Comparison of ENCODE assay signal across 8 cellular contexts in the genomic region with DNA sequence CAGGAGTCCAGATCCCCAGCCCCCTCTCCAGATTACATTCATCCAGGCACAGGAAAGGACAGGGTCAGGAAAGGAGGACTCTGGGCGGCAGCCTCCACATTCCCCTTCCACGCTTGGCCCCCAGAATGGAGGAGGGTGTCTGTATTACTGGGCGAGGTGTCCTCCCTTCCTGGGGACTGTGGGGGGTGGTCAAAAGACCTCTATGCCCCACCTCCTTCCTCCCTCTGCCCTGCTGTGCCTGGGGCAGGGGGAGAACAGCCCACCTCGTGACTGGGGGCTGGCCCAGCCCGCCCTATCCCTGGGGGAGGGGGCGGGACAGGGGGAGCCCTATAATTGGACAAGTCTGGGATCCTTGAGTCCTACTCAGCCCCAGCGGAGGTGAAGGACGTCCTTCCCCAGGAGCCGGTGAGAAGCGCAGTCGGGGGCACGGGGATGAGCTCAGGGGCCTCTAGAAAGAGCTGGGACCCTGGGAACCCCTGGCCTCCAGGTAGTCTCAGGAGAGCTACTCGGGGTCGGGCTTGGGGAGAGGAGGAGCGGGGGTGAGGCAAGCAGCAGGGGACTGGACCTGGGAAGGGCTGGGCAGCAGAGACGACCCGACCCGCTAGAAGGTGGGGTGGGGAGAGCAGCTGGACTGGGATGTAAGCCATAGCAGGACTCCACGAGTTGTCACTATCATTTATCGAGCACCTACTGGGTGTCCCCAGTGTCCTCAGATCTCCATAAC. TPM values are rescaled to one million over a fixed set of nuclear protein-coding genes. Genes with fewer than 3 reads are reported as not detected.
DNase-seq lines count a peak whose midpoint lies in the region; ATAC-seq and TF ChIP-seq lines count a peak whose summit lies in the region.

TSS of gene APOE (plus strand) at position 360 of the 724 bp plus-strand sequence. CDS start 829 bp downstream, outside the sequence.

- DNase-seq in GM03348 (ENCODE audit: low spot score) = peak; percentile 16
- peak; percentile 81 for DNase-seq in WTC11 (ENCODE audit: low spot score)
- DNase-seq in cardiac septum (ENCODE audit: low spot score) = no peak
- no peak for DNase-seq in progenitor cell of endocrine pancreas (ENCODE audit: low spot score, unreplicated experiment)
- no peak for DNase-seq in activated gamma-delta T cell (lab: John Stamatoyannopoulos, UW)
- DNase-seq in naive thymus-derived CD4-positive, alpha-beta T cell = no peak
- no peak for DNase-seq in NCI-H1105 (lab: John Stamatoyannopoulos, UW)
- no peak for DNase-seq in SKM-1 treated with dmso at 0.1 percent for 144 hours (lab: John Stamatoyannopoulos, UW; ENCODE audit: unreplicated experiment)

- H3K4me3 Mint-ChIP-seq in WTC11 (peak within 1 kb of the TSS; percentile 99), progenitor cell of endocrine pancreas (ENCODE audit: low read depth) (peak within 1 kb of the TSS; percentile 85)
- H3K4me3 Mint-ChIP-seq in naive thymus-derived CD4-positive, alpha-beta T cell = peak within 1 kb of the TSS in 4 of 10 donors; percentile 19 to 50 (median 38)

- peaks cover 24% of the 10 kb centered on the region for H3K4me1 Mint-ChIP-seq in WTC11
- H3K4me1 Mint-ChIP-seq in progenitor cell of endocrine pancreas (ENCODE audit: low read depth) = peaks cover 16% of the 10 kb centered on the region
- H3K4me1 Mint-ChIP-seq in naive thymus-derived CD4-positive, alpha-beta T cell = peaks cover 5 to 15% (median 10%) of the 10 kb centered on the region in 7 donors

- H3K9me3 ChIP-seq in naive thymus-derived CD4-positive, alpha-beta T cell (ENCODE audit: control insufficient read depth in 2 of 3, low read length in 3 of 3) = no peaks in the 10 kb centered on the region

- H3K27me3 ChIP-seq in naive thymus-derived CD4-positive, alpha-beta T cell (ENCODE audit: control insufficient read depth in 2 of 2, insufficient read depth in 2 of 2, low read length in 2 of 2) = peaks cover 0 to 4% of the 10 kb centered on the region in 2 donors

- no peak for TF ChIP-seq CTCF in WTC11 (IDR thresholded peaks at IDR 0.05)
- TF ChIP-seq CTCF in progenitor cell of endocrine pancreas (IDR thresholded peaks at IDR 0.05; ENCODE audit: unreplicated experiment) = no peak

- H3K9me3 Mint-ChIP-seq in WTC11 (no peaks in the 10 kb centered on the region), progenitor cell of endocrine pancreas (ENCODE audit: low read depth) (no peaks in the 10 kb centered on the region)
- H3K9me3 Mint-ChIP-seq in naive thymus-derived CD4-positive, alpha-beta T cell = no peaks in the 10 kb centered on the region

- H3K4me3 ChIP-seq in naive thymus-derived CD4-positive, alpha-beta T cell (ENCODE audit: low read length) = no peak within 1 kb of the TSS

- H3K36me3 Mint-ChIP-seq in WTC11 = peaks cover 30% of the 10 kb centered on the region
- peaks cover 10% of the 10 kb centered on the region for H3K36me3 Mint-ChIP-seq in progenitor cell of endocrine pancreas (ENCODE audit: insufficient read depth)
- H3K36me3 Mint-ChIP-seq in naive thymus-derived CD4-positive, alpha-beta T cell = peaks cover 0 to 12% (median 3%) of the 10 kb centered on the region in 5 donors

- POLR2A ChIA-PET in WTC11 (lab: Charles Lee) = interaction anchor here (0.6 to 2.9 kb wide), 13 partner anchors 9 to 273 kb away, joined by 3 to 17 read pairs (median 4); partner anchors contain the start of genes APOC1, BCAM, BLOC1S3 and NECTIN2
- POLR2A ChIA-PET in naive thymus-derived CD4-positive, alpha-beta T cell (lab: Charles Lee) = no interaction called here

- ATAC-seq in WTC11 = peak; percentile 61
- ATAC-seq in naive thymus-derived CD4-positive, alpha-beta T cell = no peak

- H3K27me3 Mint-ChIP-seq in WTC11 (ENCODE audit: low read depth) (no peaks in the 10 kb centered on the region), progenitor cell of endocrine pancreas (no peaks in the 10 kb centered on the region)
- peaks cover 18 to 29% (median 20%) of the 10 kb centered on the region in 5 donors for H3K27me3 Mint-ChIP-seq in naive thymus-derived CD4-positive, alpha-beta T cell

- no peak within 1 kb of the TSS for H3K27ac ChIP-seq in naive thymus-derived CD4-positive, alpha-beta T cell (ENCODE audit: low read depth, low read length)

- H3K27ac Mint-ChIP-seq in WTC11 = peak within 1 kb of the TSS; percentile 99
- H3K27ac Mint-ChIP-seq in progenitor cell of endocrine pancreas = peak within 1 kb of the TSS; percentile 95
- peak within 1 kb of the TSS in 2 of 9 donors; percentile 25 to 49 for H3K27ac Mint-ChIP-seq in naive thymus-derived CD4-positive, alpha-beta T cell

- no peaks in the 10 kb centered on the region for H3K4me1 ChIP-seq in naive thymus-derived CD4-positive, alpha-beta T cell (ENCODE audit: control insufficient read depth in 2 of 2, insufficient read depth in 2 of 2, low read length in 2 of 2)

- CTCF ChIA-PET in WTC11 (lab: Charles Lee) = interaction anchor here (0.6 to 4.7 kb wide), 24 partner anchors 9 to 335 kb away, joined by 3 to 54 read pairs (median 3); partner anchors contain the start of genes APOC1, APOC2, PPP1R37 and RELB
- CTCF ChIA-PET in naive thymus-derived CD4-positive, alpha-beta T cell (lab: Charles Lee) = interaction anchor here (0.6 kb wide), 1 partner anchor 355 kb away, joined by 4 read pairs; no protein-coding TSS in a partner anchor

- intact Hi-C loops in cardiac septum (cut with DNase I) = loop anchor here (5.0 kb wide), 1 partner anchor 152 kb away; no protein-coding TSS in a partner anchor
- intact Hi-C loops in naive thymus-derived CD4-positive, alpha-beta T cell (cut with micrococcal nuclease) = no loop called here

- H3K36me3 ChIP-seq in naive thymus-derived CD4-positive, alpha-beta T cell (ENCODE audit: control insufficient read depth in 2 of 3, insufficient read depth in 3 of 3, low read length in 3 of 3) = peaks cover 0 to 26% (median 0%) of the 10 kb centered on the region in 3 experiments

TF ChIP-seq in WTC11, 78 proteins besides CTCF, POLR2A, EP300 and RAD21 (continues in another document):
- TF ChIP-seq E2F1 (CRISPR knock-in tag; IDR thresholded peaks at IDR 0.05) (no peak), GRHL2 (CRISPR knock-in tag; IDR thresholded peaks at IDR 0.05; ENCODE audit: insufficient replicate concordance, severe bottlenecking) (no peak), MLX (CRISPR knock-in tag; IDR thresholded peaks at IDR 0.05) (no peak), ZMAT4 (CRISPR knock-in tag; IDR thresholded peaks at IDR 0.05) (no peak), HMGA2 (CRISPR knock-in tag; IDR thresholded peaks at IDR 0.05) (no peak), ATF6 (CRISPR knock-in tag; IDR thresholded peaks at IDR 0.05) (no peak), TP53 (CRISPR knock-in tag; IDR thresholded peaks at IDR 0.05) (no peak)
- TF ChIP-seq, protein P1, sequence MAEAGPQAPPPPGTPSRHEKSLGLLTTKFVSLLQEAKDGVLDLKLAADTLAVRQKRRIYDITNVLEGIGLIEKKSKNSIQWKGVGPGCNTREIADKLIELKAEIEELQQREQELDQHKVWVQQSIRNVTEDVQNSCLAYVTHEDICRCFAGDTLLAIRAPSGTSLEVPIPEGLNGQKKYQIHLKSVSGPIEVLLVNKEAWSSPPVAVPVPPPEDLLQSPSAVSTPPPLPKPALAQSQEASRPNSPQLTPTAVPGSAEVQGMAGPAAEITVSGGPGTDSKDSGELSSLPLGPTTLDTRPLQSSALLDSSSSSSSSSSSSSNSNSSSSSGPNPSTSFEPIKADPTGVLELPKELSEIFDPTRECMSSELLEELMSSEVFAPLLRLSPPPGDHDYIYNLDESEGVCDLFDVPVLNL (CRISPR knock-in tag; IDR thresholded peaks at IDR 0.05; ENCODE audit: borderline replicate concordance, low read depth) = no peak

RNA-seq across cellular contexts. Expression of gene APOE, which starts in this region (rescaled TPM):
- total RNA-seq in WTC11 (2021) (815 to 837 TPM (median 824 TPM) in 3 replicates), cardiac septum (26.6 TPM), progenitor cell of endocrine pancreas (198 and 233 TPM in 2 replicates)
- total RNA-seq in naive thymus-derived CD4-positive, alpha-beta T cell = 1 to 10 TPM in 4 of 5 experiments, under 1 TPM in 1; 0.41 to 7.9 (median 4.0) TPM
- polyA plus RNA-seq in naive thymus-derived CD4-positive, alpha-beta T cell = not detected

Comparison
In these comparisons a context has a peak if more than half of its experiments do, and no peak if none do; other contexts are left out.
1. DNase-seq: peak in GM03348 (single experiment) and WTC11 (single experiment); none in cardiac septum (single experiment), progenitor cell of endocrine pancreas (single experiment), activated gamma-delta T cell (single experiment), naive thymus-derived CD4-positive, alpha-beta T cell (0 of 9), NCI-H1105 (single experiment) and SKM-1 treated with dmso at 0.1 percent for 144 hours (single experiment).